Comparison of ENCODE assay signal across 8 cellular contexts in the genomic region with DNA sequence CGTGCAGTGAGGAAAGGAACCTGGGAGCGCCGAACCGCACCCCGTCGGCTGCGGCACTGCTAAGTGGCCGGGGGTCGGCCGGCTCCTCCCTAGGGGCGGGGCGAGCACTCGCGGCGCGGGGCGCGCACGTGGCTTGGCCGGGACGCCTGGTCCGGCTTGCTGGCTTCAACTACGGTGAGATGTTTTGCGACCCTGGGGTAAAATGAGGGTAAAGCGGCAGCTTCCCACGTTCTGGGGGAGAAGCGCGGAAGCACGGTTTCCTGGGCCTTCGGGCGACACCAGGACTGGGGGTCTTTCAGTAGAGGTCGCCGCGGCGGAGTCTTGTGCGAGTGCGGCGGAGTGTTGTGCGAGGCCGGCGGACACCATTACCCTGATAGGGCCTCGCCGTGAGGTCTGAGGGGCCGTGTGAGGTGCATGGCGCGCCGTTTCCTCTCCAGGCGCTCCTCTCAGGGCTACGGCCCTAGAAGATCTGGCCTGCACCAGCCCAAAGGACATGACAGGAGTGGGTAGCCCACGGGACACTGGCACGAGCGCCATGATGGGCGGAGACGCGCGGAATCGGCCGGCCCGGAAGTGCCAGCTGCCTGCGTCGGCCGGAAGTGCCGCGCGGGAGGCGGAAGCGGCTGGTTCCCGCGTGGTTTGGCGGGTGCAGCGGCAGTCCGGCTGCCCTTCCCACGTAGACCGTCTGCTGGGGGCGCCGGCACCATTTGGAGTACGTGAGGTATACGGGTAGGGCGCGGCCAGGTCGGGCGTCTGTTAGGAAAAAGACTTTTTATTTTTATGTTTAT. TPM values are rescaled to one million over a fixed set of nuclear protein-coding genes. Genes with fewer than 3 reads are reported as not detected.
A peak's percentile ranks its signal among the peaks of the same experiment; 100 is the strongest.
DNase-seq lines count a peak whose midpoint lies in the region; ATAC-seq and TF ChIP-seq lines count a peak whose summit lies in the region.

A gene with protein sequence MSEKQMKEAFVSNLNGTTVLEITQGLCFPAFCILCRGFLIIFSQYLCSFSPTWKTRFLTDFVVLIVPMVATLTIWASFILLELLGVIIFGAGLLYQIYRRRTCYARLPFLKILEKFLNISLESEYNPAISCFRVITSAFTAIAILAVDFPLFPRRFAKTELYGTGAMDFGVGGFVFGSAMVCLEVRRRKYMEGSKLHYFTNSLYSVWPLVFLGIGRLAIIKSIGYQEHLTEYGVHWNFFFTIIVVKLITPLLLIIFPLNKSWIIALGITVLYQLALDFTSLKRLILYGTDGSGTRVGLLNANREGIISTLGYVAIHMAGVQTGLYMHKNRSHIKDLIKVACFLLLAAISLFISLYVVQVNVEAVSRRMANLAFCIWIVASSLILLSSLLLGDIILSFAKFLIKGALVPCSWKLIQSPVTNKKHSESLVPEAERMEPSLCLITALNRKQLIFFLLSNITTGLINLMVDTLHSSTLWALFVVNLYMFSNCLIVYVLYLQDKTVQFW (plus strand): TSS at position 107 of the 788 bp plus-strand sequence. CDS start 2,115 bp downstream, outside the sequence.

- H3K27ac Mint-ChIP-seq in activated naive CD8-positive, alpha-beta T cell treated with anti-CD3 and anti-CD28 coated beads, Interleukin-2, amount 10 ng/mL, durations not matched to agents 7 days and 5 days: peak within 1 kb of the TSS; percentile 96

- peaks cover 30% of the 10 kb centered on the region for H3K4me1 Mint-ChIP-seq in activated naive CD8-positive, alpha-beta T cell treated with anti-CD3 and anti-CD28 coated beads, Interleukin-2, amount 10 ng/mL, durations not matched to agents 7 days and 5 days

- no peaks in the 10 kb centered on the region for H3K9me3 ChIP-seq in trophoblast cell (ENCODE audit: insufficient read depth, low read depth, low read length)
- H3K9me3 ChIP-seq in tibial nerve: no peaks in the 10 kb centered on the region

- ATAC-seq in HG02642 (IDR thresholded peaks at IDR 0.05; ENCODE audit: poor library complexity, unreplicated experiment): peak; percentile 79
- ATAC-seq in activated naive CD8-positive, alpha-beta T cell treated with anti-CD3 and anti-CD28 coated beads, Interleukin-2, amount 10 ng/mL, durations not matched to agents 7 days and 5 days (ENCODE audit: low read depth): peak; percentile 79
- ATAC-seq in Right ventricle myocardium superior (ENCODE audit: poor library complexity): peak; percentile 95

- peak within 1 kb of the TSS; percentile 92 for H2AK5ac ChIP-seq in trophoblast cell (ENCODE audit: low read length)

- WGBS in trophoblast cell (ENCODE audit: extremely low coverage, insufficient coverage, insufficient read length): no CpG with 5 or more reads among the region's 82 CpGs
- 1% methylated on average over 62 to 78 of the region's 82 CpGs for WGBS in tibial nerve, 2 donors

- H2BK120ac ChIP-seq in trophoblast cell (ENCODE audit: insufficient read depth, low read length, poor library complexity): peak within 1 kb of the TSS; percentile 89

- peak within 1 kb of the TSS; percentile 68 for H2BK5ac ChIP-seq in trophoblast cell (ENCODE audit: low read depth, low read length, poor library complexity)

- peak; percentile 92 for TF ChIP-seq POLR2A in GM10847 (IDR thresholded peaks at IDR 0.05; ENCODE audit: extremely low read depth, insufficient read length)
- peak; percentile 66 to 82 for TF ChIP-seq POLR2A in tibial nerve (IDR thresholded peaks at IDR 0.05)

- peaks cover 22% of the 10 kb centered on the region for H3K36me3 Mint-ChIP-seq in activated naive CD8-positive, alpha-beta T cell treated with anti-CD3 and anti-CD28 coated beads, Interleukin-2, amount 10 ng/mL, durations not matched to agents 7 days and 5 days

- H2AFZ ChIP-seq in trophoblast cell (ENCODE audit: insufficient read depth, low read length, poor library complexity): peak within 1 kb of the TSS; percentile 89

- peak within 1 kb of the TSS; percentile 95 for H4K91ac ChIP-seq in trophoblast cell (ENCODE audit: low read depth, low read length)

- peak within 1 kb of the TSS; percentile 18 for H2BK12ac ChIP-seq in trophoblast cell (ENCODE audit: low read length)

- H4K12ac ChIP-seq in trophoblast cell (ENCODE audit: low read depth, low read length): peak within 1 kb of the TSS; percentile 84

- peak in 2 of 5 experiments; percentile 27 to 35 for TF ChIP-seq CTCF in tibial nerve (IDR thresholded peaks at IDR 0.05)

- H3K4me3 ChIP-seq in trophoblast cell (ENCODE audit: low read depth, low read length): peak within 1 kb of the TSS; percentile 94
- H3K4me3 ChIP-seq in tibial nerve: peak within 1 kb of the TSS; percentile 60 to 85 (median 74)

- peak within 1 kb of the TSS; percentile 98 for H3K14ac ChIP-seq in trophoblast cell (ENCODE audit: low read length)

- no peaks in the 10 kb centered on the region for H3K27me3 Mint-ChIP-seq in activated naive CD8-positive, alpha-beta T cell treated with anti-CD3 and anti-CD28 coated beads, Interleukin-2, amount 10 ng/mL, durations not matched to agents 7 days and 5 days

- H3K9me3 Mint-ChIP-seq in activated naive CD8-positive, alpha-beta T cell treated with anti-CD3 and anti-CD28 coated beads, Interleukin-2, amount 10 ng/mL, durations not matched to agents 7 days and 5 days: peaks cover 1% of the 10 kb centered on the region

- H3K18ac ChIP-seq in trophoblast cell (ENCODE audit: low read length): peak within 1 kb of the TSS; percentile 77

- peak within 1 kb of the TSS; percentile 78 for H3K4me2 ChIP-seq in trophoblast cell (ENCODE audit: low read length)

- peak within 1 kb of the TSS; percentile 89 for H3K27ac ChIP-seq in trophoblast cell (ENCODE audit: low read depth, low read length)
- H3K27ac ChIP-seq in tibial nerve: peak within 1 kb of the TSS; percentile 80 to 96 (median 90)

- TF ChIP-seq EP300 in tibial nerve (IDR thresholded peaks at IDR 0.05): peak; percentile 50 to 94

- intact Hi-C loops in Right ventricle myocardium superior (cut with DNase I): no loop called here

- H3K27me3 ChIP-seq in trophoblast cell (ENCODE audit: insufficient read depth, low read length) (no peaks in the 10 kb centered on the region), tibial nerve (no peaks in the 10 kb centered on the region)

- peak within 1 kb of the TSS; percentile 93 for H3K9ac ChIP-seq in trophoblast cell (ENCODE audit: low read length)

- H3K23ac ChIP-seq in trophoblast cell (ENCODE audit: low read length): no peak within 1 kb of the TSS

- peak within 1 kb of the TSS; percentile 95 for H4K8ac ChIP-seq in trophoblast cell (ENCODE audit: low read depth, low read length)

- peaks cover 14 to 25% of the 10 kb centered on the region in 2 experiments for H3K36me3 ChIP-seq in trophoblast cell (ENCODE audit: control insufficient read depth in 1 of 2, insufficient read depth in 2 of 2, low read length in 2 of 2)
- peaks cover 0 to 52% (median 0%) of the 10 kb centered on the region in 3 donors for H3K36me3 ChIP-seq in tibial nerve

- peak; percentile 91 to 94 (median 94) for DNase-seq in NCI-H1417 (lab: John Stamatoyannopoulos, UW)
- peak; percentile 82 to 86 for DNase-seq in SW 1271 (lab: John Stamatoyannopoulos, UW)
- peak; percentile 92 for DNase-seq in activated naive CD8-positive, alpha-beta T cell treated with anti-CD3 and anti-CD28 coated beads, Interleukin-2, amount 10 ng/mL, durations not matched to agents 7 days and 5 days
- DNase-seq in Right ventricle myocardium superior: peak; percentile 94
- DNase-seq in trophoblast cell: peak; percentile 92 to 93
- peak; percentile 63 to 70 for DNase-seq in tibial nerve (ENCODE audit: low spot score in 2 of 2)

- peaks cover 0 to 8% of the 10 kb centered on the region in 2 experiments for H3K4me1 ChIP-seq in trophoblast cell (ENCODE audit: control insufficient read depth in 1 of 2, insufficient read depth in 2 of 2, low read length in 2 of 2)
- peaks cover 0 to 19% (median 8%) of the 10 kb centered on the region in 4 donors for H3K4me1 ChIP-seq in tibial nerve

- POLR2A ChIA-PET in activated naive CD8-positive, alpha-beta T cell treated with anti-CD3 and anti-CD28 coated beads, Interleukin-2, amount 10 ng/mL, durations not matched to agents 7 days and 5 days (lab: Charles Lee): interaction anchor here (1.0 to 4.8 kb wide), 6 partner anchors 10 to 414 kb away, joined by 3 to 122 read pairs (median 5); a partner anchor contains a TSS

- peak within 1 kb of the TSS; percentile 74 for H3K4ac ChIP-seq in trophoblast cell (ENCODE audit: low read depth, low read length)

- peaks cover 12% of the 10 kb centered on the region for H3K79me2 ChIP-seq in trophoblast cell (ENCODE audit: control insufficient read depth, insufficient read depth, low read length, poor library complexity)

- peaks cover 19% of the 10 kb centered on the region for H3K79me1 ChIP-seq in trophoblast cell (ENCODE audit: low read length)

- peak within 1 kb of the TSS; percentile 91 for H3K4me3 Mint-ChIP-seq in activated naive CD8-positive, alpha-beta T cell treated with anti-CD3 and anti-CD28 coated beads, Interleukin-2, amount 10 ng/mL, durations not matched to agents 7 days and 5 days

RNA-seq across cellular contexts. Expression of the gene that starts here (rescaled TPM):
- total RNA-seq in activated naive CD8-positive, alpha-beta T cell treated with anti-CD3 and anti-CD28 coated beads, Interleukin-2, amount 10 ng/mL, durations not matched to agents 7 days and 5 days: 10 to 100 TPM in 1 of 2 experiments, 1 to 10 TPM in 1; 8.6 to 11.1 TPM
- total RNA-seq in Right ventricle myocardium superior (3.6 TPM), tibial nerve (1 to 10 TPM; 2.7 to 5.7 (median 3.4) TPM)
- polyA plus RNA-seq in trophoblast cell (2013): 7.0 and 7.1 TPM in 2 replicates

Comparison
In these comparisons a context has a peak if more than half of its experiments do, and no peak if none do; other contexts are left out.
1. Peak in every context shown above with its lines: DNase-seq, ATAC-seq, H3K4me3 ChIP-seq and H3K27ac ChIP-seq.